In genomic region chr1:9671377-9672140, GRCh38 we compare ENCODE assay signal across 15 cellular contexts. TPM values are rescaled to one million over a fixed set of nuclear protein-coding genes. Genes with fewer than 3 reads are reported as not detected.
DNase-seq lines count a peak whose midpoint lies in the region; ATAC-seq and TF ChIP-seq lines count a peak whose summit lies in the region.
"Had no signal": no experiment of that assay in that cellular context is flagged by ENCODE, and none has a peak within 500 bp of the region (broad histone marks: within the 10 kb centered on the region; RNA-seq: fewer than 3 reads in every experiment).

No MANE protein-coding gene starts in this region.

- H2BK20ac ChIP-seq in IMR-90 (ENCODE audit: low read depth, low read length), result peak overlapping the region; percentile 0

- CTCF ChIA-PET in IMR-90 (lab: Yijun Ruan, JAX), result no interaction called here

- H2BK5ac ChIP-seq in IMR-90 (ENCODE audit: low read depth, low read length, poor library complexity, severe bottlenecking), result peak overlapping the region; percentile 17

- H3K56ac ChIP-seq in IMR-90 (ENCODE audit: extremely low read depth, insufficient read depth, low read length), result no peak overlapping the region

- H3K23ac ChIP-seq in IMR-90 (ENCODE audit: low read depth, low read length), result no peak overlapping the region

- dilution Hi-C loops in IMR-90 (cut with HindIII; ENCODE audit: low sequenced_read_pairs, unreplicated experiment), result no loop called here

- ATAC-seq in IMR-90 (ENCODE audit: low read depth) (peak; percentile 92), psoas muscle (no peak), GM21723 (IDR thresholded peaks at IDR 0.05; ENCODE audit: unreplicated experiment) (no peak), HG02588 (IDR thresholded peaks at IDR 0.05; ENCODE audit: unreplicated experiment) (no peak)
- no peak for ATAC-seq in natural killer cell treated with Interleukin-12 subunit alpha and Interleukin-12 subunit beta and Interleukin-15 and Interleukin-18, amount 100 ng/mL, for 72 hours
- ATAC-seq: GM12878, left cardiac atrium, sciatic nerve had no signal

- TF ChIP-seq CTCF in IMR-90 (conservative IDR thresholded peaks at IDR 0.05; ENCODE audit: low read depth, low read length) (no peak), psoas muscle (IDR thresholded peaks at IDR 0.05) (no peak)

- DNase-seq in NCI-H82 (lab: John Stamatoyannopoulos, UW) (peak; percentile 23), NCI-H82 treated with DMSO at 0.1 percent for 48 hours (lab: John Stamatoyannopoulos, UW; ENCODE audit: unreplicated experiment) (no peak), IMR-90 (peak; percentile 84), amniotic epithelial cell (ENCODE audit: low read depth) (peak; percentile 44), psoas muscle (no peak)
- DNase-seq in natural killer cell treated with Interleukin-12 subunit alpha and Interleukin-12 subunit beta and Interleukin-15 and Interleukin-18, amount 100 ng/mL, for 72 hours (ENCODE audit: low spot score), result no peak
- DNase-seq: activated effector memory CD4-positive, alpha-beta T cell treated with Interleukin-2 at 50 U/mL for 16 hours; left cardiac atrium; NCI-H187 treated with DMSO at 0.1 percent for 48 hours; stimulated activated CD8-positive, alpha-beta memory T cell treated with anti-CD3 and anti-CD28 coated beads, Interleukin-4, amount 100 ng/mL, for 48 hours had no signal

- peak overlapping the region; percentile 19; the same call in 1 of the 3 replicates for H2BK15ac ChIP-seq in IMR-90 (ENCODE audit: low read depth, low read length)

- H3K14ac ChIP-seq in IMR-90 (replicated peaks; ENCODE audit: low read depth, low read length), result 0 out of 2 replicates have a peak overlapping the region, but pooled peaks have one; percentile 33

- no peak for TF ChIP-seq RAD21 in IMR-90 (IDR thresholded peaks at IDR 0.05; ENCODE audit: low read length)

- H3K27me3 ChIP-seq in IMR-90 (ENCODE audit: control insufficient read depth, insufficient read depth, low read length) (no peaks in the 10 kb centered on the region; the same call in 1 of the 2 replicates), psoas muscle (ENCODE audit: insufficient read depth in 3 of 3, low read length in 2 of 3) (peaks cover 0 to 6% (median 5%) of the 10 kb centered on the region in 3 donors)

- in situ Hi-C loops in IMR-90 (cut with MboI; ENCODE audit: low sequenced_read_pairs), result no loop called here

- peak overlapping the region; percentile 31 for H2AK9ac ChIP-seq in IMR-90 (replicated peaks; ENCODE audit: low read depth, low read length, poor library complexity)

- peaks cover 15% of the 10 kb centered on the region for H3K36me3 Mint-ChIP-seq in natural killer cell treated with Interleukin-12 subunit alpha and Interleukin-12 subunit beta and Interleukin-15 and Interleukin-18, amount 100 ng/mL, for 72 hours

- no peak for TF ChIP-seq POLR2A in IMR-90 (IDR thresholded peaks at IDR 0.05; ENCODE audit: low read depth, low read length)

- H3K4ac ChIP-seq in IMR-90 (ENCODE audit: low read depth, low read length), result peak overlapping the region; percentile 30; the same call in 1 of the 2 replicates

- H3K4me1 Mint-ChIP-seq in natural killer cell treated with Interleukin-12 subunit alpha and Interleukin-12 subunit beta and Interleukin-15 and Interleukin-18, amount 100 ng/mL, for 72 hours (ENCODE audit: low read depth in 2 of 2), result peaks cover 43 to 46% of the 10 kb centered on the region in 2 donors

- H3K9me3 Mint-ChIP-seq in natural killer cell treated with Interleukin-12 subunit alpha and Interleukin-12 subunit beta and Interleukin-15 and Interleukin-18, amount 100 ng/mL, for 72 hours, result no peaks in the 10 kb centered on the region

- peak overlapping the region; percentile 76 for H3K18ac ChIP-seq in IMR-90 (ENCODE audit: low read depth, low read length)

- H2AFZ ChIP-seq in IMR-90 (replicated peaks; ENCODE audit: low read length, poor library complexity), result peak overlapping the region; percentile 39

- H3K4me2 ChIP-seq in IMR-90 (ENCODE audit: low read depth, low read length), result no peak overlapping the region

- H2AK5ac ChIP-seq in IMR-90 (ENCODE audit: low read depth, low read length), result peak overlapping the region; percentile 71

- H3K9me3 ChIP-seq in IMR-90 (ENCODE audit: control insufficient read depth, insufficient read depth, low read length) (no peaks in the 10 kb centered on the region), psoas muscle (no peaks in the 10 kb centered on the region)
- H3K9me3 ChIP-seq: esophagus muscularis mucosa had no signal

- intact Hi-C loops in IMR-90 (cut with micrococcal nuclease), result no loop called here
- intact Hi-C loops in psoas muscle (cut with DNase I), result no loop called here

- H3K4me1 ChIP-seq in IMR-90 (ENCODE audit: control insufficient read depth, insufficient read depth, low read length), result peaks cover 9% of the 10 kb centered on the region
- H3K4me1 ChIP-seq in psoas muscle, result no peaks in the 10 kb centered on the region
- H3K4me1 ChIP-seq: esophagus muscularis mucosa had no signal

- POLR2A ChIA-PET in IMR-90 (lab: Charles Lee; ENCODE audit: unreplicated experiment), result no interaction called here

- H4K91ac ChIP-seq in IMR-90 (ENCODE audit: insufficient read depth, low read depth, low read length), result peak overlapping the region; percentile 35; the same call in 1 of the 2 replicates

- H3K4me3 Mint-ChIP-seq in natural killer cell treated with Interleukin-12 subunit alpha and Interleukin-12 subunit beta and Interleukin-15 and Interleukin-18, amount 100 ng/mL, for 72 hours, result no peak overlapping the region

- peak overlapping the region; percentile 45 for H3K27ac ChIP-seq in IMR-90 (ENCODE audit: insufficient read depth, low read length)
- no peak overlapping the region for H3K27ac ChIP-seq in psoas muscle
- H3K27ac ChIP-seq: esophagus muscularis mucosa had no signal

- no TSS peak for BruUV-seq in IMR-90 (replicated peaks; lab: Mats Ljungman, UMichigan)

- H3K9me1 ChIP-seq in IMR-90 (ENCODE audit: insufficient read depth, low read length), result no peaks in the 10 kb centered on the region

- no peak overlapping the region for H3K9ac ChIP-seq in IMR-90 (ENCODE audit: low read depth, low read length)

- H3K4me3 ChIP-seq in IMR-90 (ENCODE audit: insufficient read depth, low read depth, low read length), result no peak overlapping the region
- no peak overlapping the region for H3K4me3 ChIP-seq in psoas muscle
- H3K4me3 ChIP-seq: esophagus muscularis mucosa, GM12878 had no signal

- peak overlapping the region; percentile 71 to 85 for H3K27ac Mint-ChIP-seq in natural killer cell treated with Interleukin-12 subunit alpha and Interleukin-12 subunit beta and Interleukin-15 and Interleukin-18, amount 100 ng/mL, for 72 hours

- no peaks in the 10 kb centered on the region for H4K20me1 ChIP-seq in IMR-90 (ENCODE audit: insufficient read depth, low read length)

- H3K79me1 ChIP-seq in IMR-90 (ENCODE audit: low read depth in 1 of 2, low read length in 2 of 2), result no peaks in the 10 kb centered on the region; a peak in 1 of 4 replicates

- H3K27me3 Mint-ChIP-seq in natural killer cell treated with Interleukin-12 subunit alpha and Interleukin-12 subunit beta and Interleukin-15 and Interleukin-18, amount 100 ng/mL, for 72 hours, result no peaks in the 10 kb centered on the region

- no peaks in the 10 kb centered on the region for H3K36me3 ChIP-seq in IMR-90 (ENCODE audit: control insufficient read depth, insufficient read depth, low read length)
- no peaks in the 10 kb centered on the region for H3K36me3 ChIP-seq in psoas muscle (ENCODE audit: insufficient read depth in 1 of 2, low read depth in 1 of 2)
- H3K36me3 ChIP-seq: esophagus muscularis mucosa had no signal

- H4K8ac ChIP-seq in IMR-90 (ENCODE audit: low read depth in 2 of 2, low read length in 2 of 2), result peak overlapping the region in 1 of 2 experiments; percentile 53; a peak in 2 of 4 replicates

- WGBS in IMR-90 (ENCODE audit: extremely low coverage in 2 of 2, insufficient read length in 1 of 2), 2 experiments, result no CpG with 5 or more reads among the region's 8 CpGs
- WGBS in psoas muscle, 3 donors, result 80 to 86% (median 83%) methylated on average over 8 of the region's 8 CpGs

- H2BK120ac ChIP-seq in IMR-90 (ENCODE audit: low read depth, low read length), result peak overlapping the region; percentile 24; the same call in 1 of the 2 replicates

- peak overlapping the region; percentile 67 for H4K5ac ChIP-seq in IMR-90 (ENCODE audit: low read depth, low read length)

TF ChIP-seq in IMR-90, 13 proteins besides CTCF, POLR2A, EP300 and RAD21:
- no peak for TF ChIP-seq CHD1 (IDR thresholded peaks at IDR 0.05; ENCODE audit: low read depth, low read length)
- no peak for TF ChIP-seq ELK1 (IDR thresholded peaks at IDR 0.05; ENCODE audit: borderline replicate concordance, low read depth, low read length)
- TF ChIP-seq CEBPB (IDR thresholded peaks at IDR 0.05; ENCODE audit: low read depth, low read length), result 0 out of 2 replicates have a peak, but pooled peaks have one; percentile 16
- TF ChIP-seq FOS (IDR thresholded peaks at IDR 0.05; ENCODE audit: low read depth, low read length), result 0 out of 2 replicates have a peak, but pooled peaks have one; percentile 9
- TF ChIP-seq MAFK (IDR thresholded peaks at IDR 0.05; ENCODE audit: low read depth, low read length), result peak; percentile 81
- TF ChIP-seq MAZ (IDR thresholded peaks at IDR 0.05; ENCODE audit: borderline replicate concordance, low read depth, low read length), result peak; percentile 28; the same call in 1 of the 2 replicates
- TF ChIP-seq RCOR1 (IDR thresholded peaks at IDR 0.05; ENCODE audit: insufficient replicate concordance, low read length), result no peak

RNA-seq across cellular contexts. Expression of gene PIK3CD, which starts 20.0 kb away (rescaled TPM):
- total RNA-seq in IMR-90 (2012; rRNA removed) (5.0 and 5.6 TPM in 2 replicates), psoas muscle (1 to 10 TPM in 3 of 4 donors, under 1 TPM in 1; 0.93 to 2.5 (median 1.7) TPM)
- polyA plus RNA-seq in IMR-90 (2012; rRNA removed) (12.1 and 13.6 TPM in 2 replicates), psoas muscle (under 1 TPM; 0.44 to 0.52 (median 0.48) TPM)
- polyA plus RNA-seq in IMR-90 (2012; cell fraction: cytosol; rRNA removed), result 9.1 and 12.9 TPM in 2 replicates
- 34.1 and 56.0 TPM in 2 replicates for polyA plus RNA-seq in IMR-90 (2012; cell fraction: nucleus; rRNA removed; ENCODE audit: low replicate concordance)
- total RNA-seq in natural killer cell treated with Interleukin-12 subunit alpha and Interleukin-12 subunit beta and Interleukin-15 and Interleukin-18, amount 100 ng/mL, for 72 hours, result 100 to 1,000 TPM; 273 to 444 TPM

Comparison
In these comparisons a context has a peak if more than half of its experiments do, and no peak if none do; other contexts are left out.
1. DNase-seq: peak in NCI-H82 (single experiment), IMR-90 (single experiment) and amniotic epithelial cell (single experiment); none in NCI-H82 treated with DMSO at 0.1 percent for 48 hours (single experiment), natural killer cell treated with Interleukin-12 subunit alpha and Interleukin-12 subunit beta and Interleukin-15 and Interleukin-18, amount 100 ng/mL, for 72 hours (single experiment) and psoas muscle (0 of 2).
2. RNA of gene PIK3CD, which starts 20.0 kb away (total RNA-seq): 273 to 444 TPM in natural killer cell treated with Interleukin-12 subunit alpha and Interleukin-12 subunit beta and Interleukin-15 and Interleukin-18, amount 100 ng/mL, for 72 hours; 5.0 to 5.6 TPM in IMR-90 and 0.93 to 2.5 TPM in psoas muscle; every median in the first group is over 10 times any median in the second.